In the genomic region with DNA sequence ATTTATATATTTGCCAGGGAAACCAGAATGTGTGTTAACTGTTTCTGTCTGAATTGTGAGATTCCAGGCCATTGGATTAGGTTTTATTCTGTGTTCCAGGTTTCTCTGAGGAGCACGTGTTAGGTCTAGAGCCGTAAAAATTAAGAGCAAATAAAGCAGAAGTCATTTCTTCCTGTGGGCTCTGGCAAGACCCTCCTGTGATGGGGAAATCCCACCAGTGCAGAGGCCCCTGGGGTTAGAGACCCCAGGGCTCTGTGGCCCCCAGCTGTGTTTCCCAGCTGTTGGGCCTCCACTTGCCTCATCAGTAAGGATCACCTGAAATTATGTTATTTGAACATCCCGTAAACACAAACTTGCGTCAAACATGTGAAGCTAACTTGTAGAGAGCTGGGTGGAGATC, we compare ENCODE assay signal across 29 cellular contexts.
"Had no signal": no experiment of that assay in that cellular context is flagged by ENCODE, and none has a peak within 500 bp of the region (broad histone marks: within the 10 kb centered on the region; RNA-seq: fewer than 3 reads in every experiment).

No MANE protein-coding gene starts in this region.

- H3K79me2 ChIP-seq: hepatocyte had no signal

- H3K4me1 ChIP-seq: gastroesophageal sphincter, sigmoid colon, suprapubic skin, tibial artery had no signal

- H3K27ac Mint-ChIP-seq: activated CD4-positive, alpha-beta memory T cell treated with anti-CD3 and anti-CD28 coated beads for 36 hours; activated CD4-positive, alpha-beta T cell treated with anti-CD3 and anti-CD28 coated beads, Interleukin-2, amount 10 ng/mL, durations not matched to agents 24 days and 14 days; activated T-helper 17 cell treated with anti-CD3 and anti-CD28 coated beads, Interleukin-2, amount 50 U/mL, for 72 hours; effector memory CD8-positive, alpha-beta T cell; nephron; progenitor cell of endocrine pancreas; stimulated activated memory B cell treated with anti-CD40 and anti-IgM and Interleukin-4, amounts not matched to agents 10 μg/mL and 1 μg/mL and 100 μg/mL, for 72 hours had no signal

- H3K27me3 ChIP-seq: brain microvascular endothelial cell, gastroesophageal sphincter, hepatocyte, ovary, sigmoid colon, suprapubic skin, tibial artery had no signal

- ATAC-seq: activated T-cell treated with anti-CD3 and anti-CD28 coated beads, Interleukin-2, amount 50 U/mL, for 4 hours; activated T-helper 17 cell treated with anti-CD3 and anti-CD28 coated beads, Interleukin-2, amount 50 U/mL, for 72 hours; effector memory CD8-positive, alpha-beta T cell; gastroesophageal sphincter; left cardiac atrium; left ventricle myocardium superior; mucosa of descending colon; stimulated activated memory B cell treated with anti-CD40 and anti-IgM and Interleukin-4, amounts not matched to agents 10 μg/mL and 1 μg/mL and 100 μg/mL, for 72 hours had no signal

- H3K4me3 ChIP-seq: gastroesophageal sphincter, hepatocyte, mucosa of descending colon, ovary, sigmoid colon, suprapubic skin, tibial artery had no signal

- H3K4me2 ChIP-seq: hepatocyte had no signal

- H3K27me3 Mint-ChIP-seq: activated CD4-positive, alpha-beta memory T cell treated with anti-CD3 and anti-CD28 coated beads for 36 hours; activated CD4-positive, alpha-beta T cell treated with anti-CD3 and anti-CD28 coated beads, Interleukin-2, amount 10 ng/mL, durations not matched to agents 24 days and 14 days; activated T-helper 17 cell treated with anti-CD3 and anti-CD28 coated beads, Interleukin-2, amount 50 U/mL, for 72 hours; effector memory CD8-positive, alpha-beta T cell; progenitor cell of endocrine pancreas; stimulated activated memory B cell treated with anti-CD40 and anti-IgM and Interleukin-4, amounts not matched to agents 10 μg/mL and 1 μg/mL and 100 μg/mL, for 72 hours had no signal

- H3K9me3 Mint-ChIP-seq: activated CD4-positive, alpha-beta memory T cell treated with anti-CD3 and anti-CD28 coated beads for 36 hours; activated CD4-positive, alpha-beta T cell treated with anti-CD3 and anti-CD28 coated beads, Interleukin-2, amount 10 ng/mL, durations not matched to agents 24 days and 14 days; activated T-cell treated with anti-CD3 and anti-CD28 coated beads, Interleukin-2, amount 50 U/mL, for 4 hours; activated T-helper 17 cell treated with anti-CD3 and anti-CD28 coated beads, Interleukin-2, amount 50 U/mL, for 72 hours; effector memory CD8-positive, alpha-beta T cell; nephron; stimulated activated memory B cell treated with anti-CD40 and anti-IgM and Interleukin-4, amounts not matched to agents 10 μg/mL and 1 μg/mL and 100 μg/mL, for 72 hours had no signal

- H3K27ac ChIP-seq: brain microvascular endothelial cell, gastroesophageal sphincter, hepatocyte, ovary, sigmoid colon, suprapubic skin, tibial artery had no signal

- FAIRE-seq: astrocyte, endothelial cell of umbilical vein, keratinocyte, small intestine had no signal

- H3K4me1 Mint-ChIP-seq: nephron; stimulated activated memory B cell treated with anti-CD40 and anti-IgM and Interleukin-4, amounts not matched to agents 10 μg/mL and 1 μg/mL and 100 μg/mL, for 72 hours had no signal

- H3K4me3 Mint-ChIP-seq: activated CD4-positive, alpha-beta memory T cell treated with anti-CD3 and anti-CD28 coated beads for 36 hours; activated CD4-positive, alpha-beta T cell treated with anti-CD3 and anti-CD28 coated beads, Interleukin-2, amount 10 ng/mL, durations not matched to agents 24 days and 14 days; activated T-cell treated with anti-CD3 and anti-CD28 coated beads, Interleukin-2, amount 50 U/mL, for 4 hours; activated T-helper 17 cell treated with anti-CD3 and anti-CD28 coated beads, Interleukin-2, amount 50 U/mL, for 72 hours; effector memory CD8-positive, alpha-beta T cell; nephron; stimulated activated memory B cell treated with anti-CD40 and anti-IgM and Interleukin-4, amounts not matched to agents 10 μg/mL and 1 μg/mL and 100 μg/mL, for 72 hours had no signal

- H3K36me3 ChIP-seq: ovary had no signal

- DNase-seq: activated CD4-positive, alpha-beta memory T cell treated with anti-CD3 and anti-CD28 coated beads for 36 hours; activated CD4-positive, alpha-beta T cell treated with anti-CD3 and anti-CD28 coated beads, Interleukin-2, amount 10 ng/mL, durations not matched to agents 24 days and 14 days; activated CD4-positive, CD25-positive, alpha-beta regulatory T cell treated with anti-CD3 and anti-CD28 coated beads, Interleukin-2, amount 50 U/mL, for 72 hours; activated gamma-delta T cell treated with Interleukin-2 at 50 U/mL for 16 hours; activated naive CD4-positive, alpha-beta T cell treated with anti-CD3 and anti-CD28 coated beads, Interleukin-2, amount 50 U/mL, for 16 hours; activated T-cell treated with anti-CD3 and anti-CD28 coated beads, Interleukin-2, amount 50 U/mL, for 4 hours; amniotic stem cell; brain microvascular endothelial cell; caudate nucleus; cortex of kidney; effector memory CD8-positive, alpha-beta T cell; left cardiac atrium; left ventricle myocardium superior; mucosa of descending colon; ovary; sigmoid colon; small intestine; stimulated activated CD4-positive, alpha-beta T cell treated with anti-CD3 and anti-CD28 coated beads, Interleukin-4, amount 100 ng/mL, for 24 hours; tibial artery had no signal

- H2AFZ ChIP-seq: hepatocyte had no signal

- H3K9me3 ChIP-seq: gastroesophageal sphincter, mucosa of descending colon, ovary, sigmoid colon, suprapubic skin, tibial artery had no signal
